8 cellular contexts compared by ENCODE assay signal in genomic region chrX:43557792-43558191, GRCh38.
DNase-seq lines count a peak whose midpoint lies in the region; ATAC-seq, FAIRE-seq and TF ChIP-seq lines count a peak whose summit lies in the region.

No MANE protein-coding gene starts in this region.

- no peak overlapping the region for H3K27ac Mint-ChIP-seq in astrocyte (ENCODE audit: unreplicated experiment)

- no peaks in the 10 kb centered on the region for H3K4me1 ChIP-seq in astrocyte (ENCODE audit: insufficient read depth, low read length)

- H3K79me2 ChIP-seq in astrocyte (ENCODE audit: insufficient read depth, low read length) = no peaks in the 10 kb centered on the region

- H3K4me3 ChIP-seq in astrocyte (ENCODE audit: insufficient read depth, low read depth, low read length) = no peak overlapping the region

- H3K27me3 ChIP-seq in astrocyte (ENCODE audit: insufficient read depth, low read length) = no peaks in the 10 kb centered on the region

- ATAC-seq in HG02610 (IDR thresholded peaks at IDR 0.05; ENCODE audit: unreplicated experiment) = no peak

- no peak overlapping the region for H3K9ac ChIP-seq in astrocyte (ENCODE audit: low read length)

- no peaks in the 10 kb centered on the region for H3K9me3 ChIP-seq in astrocyte (ENCODE audit: insufficient read depth, low read depth, low read length)

- H3K4me3 Mint-ChIP-seq in astrocyte (ENCODE audit: unreplicated experiment) = no peak overlapping the region

- no peak overlapping the region for H3K4me2 ChIP-seq in astrocyte (ENCODE audit: low read length)

- no peak for FAIRE-seq in astrocyte (lab: Jason Lieb, UNC)

- H4K20me1 ChIP-seq in astrocyte (ENCODE audit: insufficient read depth, low read length) = no peaks in the 10 kb centered on the region

- DNase-seq in NCI-H146 (lab: John Stamatoyannopoulos, UW) (peak; percentile 21), NCI-H146 treated with DMSO at 0.1 percent for 48 hours (lab: John Stamatoyannopoulos, UW; ENCODE audit: unreplicated experiment) (no peak), NCI-H1048 (lab: John Stamatoyannopoulos, UW) (peak; percentile 4), T-helper 22 cell (ENCODE audit: low read depth) (peak; percentile 2), astrocyte (ENCODE audit: low read depth) (peak; percentile 20), hippocampal formation (lab: John Stamatoyannopoulos, UW) (peak; percentile 15 to 42)
- DNase-seq in stimulated activated CD4-positive, alpha-beta T cell treated with anti-CD3 and anti-CD28 coated beads, Interleukin-12 subunit alpha, Interleukin-12 subunit beta, amount 100 ng/mL, for 4 hours = peak; percentile 50

- H2AFZ ChIP-seq in astrocyte (ENCODE audit: low read depth, low read length) = peak overlapping the region; percentile 52

- H3K4me1 Mint-ChIP-seq in astrocyte (ENCODE audit: low read depth, unreplicated experiment) = no peaks in the 10 kb centered on the region

- no peaks in the 10 kb centered on the region for H3K36me3 ChIP-seq in astrocyte (ENCODE audit: insufficient read depth, low read length)

- H3K27ac ChIP-seq in astrocyte (ENCODE audit: low read depth, low read length) = no peak overlapping the region

- H3K27me3 Mint-ChIP-seq in astrocyte (ENCODE audit: low read depth, unreplicated experiment) = no peaks in the 10 kb centered on the region

- peaks cover 2% of the 10 kb centered on the region for H3K9me3 Mint-ChIP-seq in astrocyte (ENCODE audit: unreplicated experiment)

- H3K36me3 Mint-ChIP-seq in astrocyte (ENCODE audit: low read depth, unreplicated experiment) = no peaks in the 10 kb centered on the region

- TF ChIP-seq CTCF in astrocyte (IDR thresholded peaks at IDR 0.05; ENCODE audit: insufficient read depth, low read depth, low read length) = peak; percentile 58
